In the genomic region with DNA sequence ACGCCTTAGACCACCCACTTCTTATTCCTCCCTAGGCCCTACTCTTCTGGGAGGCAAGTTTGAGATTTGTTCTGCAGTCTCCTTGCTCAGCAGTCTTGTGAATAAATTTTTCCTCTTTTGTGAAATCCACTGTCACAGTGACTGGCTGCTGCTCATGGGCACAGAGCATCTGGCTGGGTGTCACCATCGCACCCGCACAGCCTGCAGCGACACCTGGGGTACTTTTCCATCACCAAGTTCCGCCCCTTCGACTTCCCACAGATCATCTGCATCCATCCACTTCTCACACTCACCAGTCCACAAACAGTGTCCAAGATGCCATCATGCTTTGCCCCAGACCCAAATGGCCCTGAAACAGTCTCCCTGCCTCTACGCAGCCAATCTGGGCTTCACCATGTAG, we compare ENCODE assay signal across 14 cellular contexts. TPM values are rescaled to one million over a fixed set of nuclear protein-coding genes. Genes with fewer than 3 reads are reported as not detected.
DNase-seq lines count a peak whose midpoint lies in the region; ATAC-seq and TF ChIP-seq lines count a peak whose summit lies in the region.
"Had no signal": no experiment of that assay in that cellular context is flagged by ENCODE, and none has a peak within 500 bp of the region (broad histone marks: within the 10 kb centered on the region; RNA-seq: fewer than 3 reads in every experiment).

No MANE protein-coding gene starts in this region.

- H4K91ac ChIP-seq in IMR-90 (ENCODE audit: insufficient read depth, low read depth, low read length) = no peak overlapping the region

- in situ Hi-C loops in IMR-90 (cut with MboI; ENCODE audit: low sequenced_read_pairs) = no loop called here

- H3K9me3 Mint-ChIP-seq in nephron = no peaks in the 10 kb centered on the region
- H3K9me3 Mint-ChIP-seq: CD8-positive, alpha-beta memory T cell had no signal

- H2AFZ ChIP-seq in IMR-90 (replicated peaks; ENCODE audit: low read length, poor library complexity) = no peak overlapping the region
- H2AFZ ChIP-seq: GM23248 had no signal

- H2AK9ac ChIP-seq in IMR-90 (replicated peaks; ENCODE audit: low read depth, low read length, poor library complexity) = no peak overlapping the region

- H3K18ac ChIP-seq in IMR-90 (ENCODE audit: low read depth, low read length) = no peak overlapping the region

- no peaks in the 10 kb centered on the region for H3K36me3 ChIP-seq in IMR-90 (ENCODE audit: control insufficient read depth, insufficient read depth, low read length)
- H3K36me3 ChIP-seq: BLaER1 had no signal

- H3K4me1 Mint-ChIP-seq in T-helper 17 cell = peaks cover 33% of the 10 kb centered on the region
- peaks cover 25% of the 10 kb centered on the region for H3K4me1 Mint-ChIP-seq in nephron

- H3K23ac ChIP-seq in IMR-90 (ENCODE audit: low read depth, low read length) = no peak overlapping the region

- DNase-seq in NCI-H2171 treated with DMSO at 0.1 percent for 48 hours (lab: John Stamatoyannopoulos, UW) (peak; percentile 44), NCI-H2171 (lab: John Stamatoyannopoulos, UW) (no peak), IMR-90 (no peak), T-helper 17 cell (no peak), NCI-H345 (lab: John Stamatoyannopoulos, UW) (no peak), NCI-H82 treated with DMSO at 0.1 percent for 48 hours (lab: John Stamatoyannopoulos, UW; ENCODE audit: unreplicated experiment) (no peak)
- DNase-seq: Caco-2; CD8-positive, alpha-beta memory T cell; GM23248; H9 had no signal

- peaks cover 4 to 9% of the 10 kb centered on the region in 2 experiments; a peak in 1 of 4 replicates for H3K79me1 ChIP-seq in IMR-90 (ENCODE audit: low read depth in 1 of 2, low read length in 2 of 2)

- H3K9me1 ChIP-seq in IMR-90 (ENCODE audit: insufficient read depth, low read length) = peaks cover 11% of the 10 kb centered on the region

- H2BK15ac ChIP-seq in IMR-90 (ENCODE audit: low read depth, low read length) = no peak overlapping the region; the same call in 2 of the 3 replicates

- no TSS peak for BruUV-seq in IMR-90 (replicated peaks; lab: Mats Ljungman, UMichigan)

- H2BK20ac ChIP-seq in IMR-90 (ENCODE audit: low read depth, low read length) = no peak overlapping the region; the same call in 1 of the 2 replicates

- H3K4me1 ChIP-seq in IMR-90 (ENCODE audit: control insufficient read depth, insufficient read depth, low read length) = peaks cover 33% of the 10 kb centered on the region

- H3K4me3 Mint-ChIP-seq in T-helper 17 cell (no peak overlapping the region), nephron (no peak overlapping the region)
- H3K4me3 Mint-ChIP-seq: H9 had no signal

- TF ChIP-seq POLR2A in IMR-90 (IDR thresholded peaks at IDR 0.05; ENCODE audit: low read depth, low read length) = no peak

- peak overlapping the region; percentile 65 for H2AK5ac ChIP-seq in IMR-90 (ENCODE audit: low read depth, low read length)

- no peak overlapping the region for H3K4me3 ChIP-seq in IMR-90 (ENCODE audit: insufficient read depth, low read depth, low read length)
- H3K4me3 ChIP-seq: BLaER1, GM23248 had no signal

- no peak overlapping the region for H2BK5ac ChIP-seq in IMR-90 (ENCODE audit: low read depth, low read length, poor library complexity, severe bottlenecking)

- no peak overlapping the region for H4K5ac ChIP-seq in IMR-90 (ENCODE audit: low read depth, low read length)

- dilution Hi-C loops in IMR-90 (cut with HindIII; ENCODE audit: low sequenced_read_pairs, unreplicated experiment) = no loop called here

- H3K27me3 Mint-ChIP-seq in T-helper 17 cell (no peaks in the 10 kb centered on the region), nephron (ENCODE audit: low read depth) (no peaks in the 10 kb centered on the region)
- H3K27me3 Mint-ChIP-seq: CD8-positive, alpha-beta memory T cell had no signal

- no peak overlapping the region; the same call in 1 of the 2 replicates for H2BK120ac ChIP-seq in IMR-90 (ENCODE audit: low read depth, low read length)

- H3K9ac ChIP-seq in IMR-90 (ENCODE audit: low read depth, low read length) = no peak overlapping the region
- H3K9ac ChIP-seq: BLaER1, GM23248 had no signal

- peaks cover 5% of the 10 kb centered on the region for H3K36me3 Mint-ChIP-seq in T-helper 17 cell (ENCODE audit: low read depth)
- no peaks in the 10 kb centered on the region for H3K36me3 Mint-ChIP-seq in nephron (ENCODE audit: low read depth)

- no peaks in the 10 kb centered on the region for H3K9me3 ChIP-seq in IMR-90 (ENCODE audit: control insufficient read depth, insufficient read depth, low read length)
- H3K9me3 ChIP-seq in T-helper 17 cell (ENCODE audit: control insufficient read depth, low read length, poor library complexity, severe bottlenecking) = no peaks in the 10 kb centered on the region
- H3K9me3 ChIP-seq: BLaER1 had no signal

- ATAC-seq in IMR-90 (ENCODE audit: low read depth) (no peak), T-helper 17 cell (no peak), GM21717 (IDR thresholded peaks at IDR 0.05; ENCODE audit: unreplicated experiment) (no peak)

- TF ChIP-seq RAD21 in IMR-90 (IDR thresholded peaks at IDR 0.05; ENCODE audit: low read length) = no peak

- 94% methylated on average over 3 of the region's 7 CpGs; no CpG with 5 or more reads in 1 of the 2 experiments for WGBS in IMR-90 (ENCODE audit: extremely low coverage in 2 of 2, insufficient read length in 1 of 2), 2 experiments

- CTCF ChIA-PET in IMR-90 (lab: Yijun Ruan, JAX) = no interaction called here

- intact Hi-C loops in IMR-90 (cut with micrococcal nuclease) = no loop called here

- no peak overlapping the region for H4K8ac ChIP-seq in IMR-90 (ENCODE audit: low read depth in 2 of 2, low read length in 2 of 2)

- H3K56ac ChIP-seq in IMR-90 (ENCODE audit: extremely low read depth, insufficient read depth, low read length) = no peak overlapping the region

- H3K14ac ChIP-seq in IMR-90 (replicated peaks; ENCODE audit: low read depth, low read length) = no peak overlapping the region; the same call in 1 of the 2 replicates

- no peak overlapping the region for H3K4ac ChIP-seq in IMR-90 (ENCODE audit: low read depth, low read length)

- no peaks in the 10 kb centered on the region for H3K27me3 ChIP-seq in IMR-90 (ENCODE audit: control insufficient read depth, insufficient read depth, low read length)
- H3K27me3 ChIP-seq: BLaER1 had no signal

- no peak overlapping the region for H3K27ac ChIP-seq in IMR-90 (ENCODE audit: insufficient read depth, low read length)
- H3K27ac ChIP-seq: 22Rv1, BLaER1, GM23248 had no signal

- H3K27ac Mint-ChIP-seq in T-helper 17 cell (peak overlapping the region; percentile 47), nephron (peak overlapping the region in 2 of 3 experiments; percentile 16 to 21)

- H3K4me2 ChIP-seq in IMR-90 (ENCODE audit: low read depth, low read length) = no peak overlapping the region
- H3K4me2 ChIP-seq: BLaER1 had no signal

- peaks cover 4% of the 10 kb centered on the region; the same call in 1 of the 2 replicates for H4K20me1 ChIP-seq in IMR-90 (ENCODE audit: insufficient read depth, low read length)
- H4K20me1 ChIP-seq: BLaER1 had no signal

- POLR2A ChIA-PET in IMR-90 (lab: Charles Lee; ENCODE audit: unreplicated experiment) = no interaction called here

- TF ChIP-seq CTCF in IMR-90 (conservative IDR thresholded peaks at IDR 0.05; ENCODE audit: low read depth, low read length) (no peak), nephron (IDR thresholded peaks at IDR 0.05; ENCODE audit: unreplicated experiment in 3 of 3) (no peak)

TF ChIP-seq in IMR-90, 13 proteins besides CTCF, POLR2A, EP300 and RAD21:
- no peak for TF ChIP-seq NFE2L2 (IDR thresholded peaks at IDR 0.05; ENCODE audit: low read depth, low read length)
- no peak for TF ChIP-seq CEBPB (IDR thresholded peaks at IDR 0.05; ENCODE audit: low read depth, low read length)
- no peak for TF ChIP-seq BHLHE40 (IDR thresholded peaks at IDR 0.05; ENCODE audit: low read depth, low read length)
- TF ChIP-seq RFX5 (IDR thresholded peaks at IDR 0.05; ENCODE audit: low read depth, low read length) = no peak
- no peak for TF ChIP-seq CHD1 (IDR thresholded peaks at IDR 0.05; ENCODE audit: low read depth, low read length)
- TF ChIP-seq MXI1 (IDR thresholded peaks at IDR 0.05; ENCODE audit: borderline replicate concordance, low read depth, low read length) = no peak
- TF ChIP-seq, protein P1, sequence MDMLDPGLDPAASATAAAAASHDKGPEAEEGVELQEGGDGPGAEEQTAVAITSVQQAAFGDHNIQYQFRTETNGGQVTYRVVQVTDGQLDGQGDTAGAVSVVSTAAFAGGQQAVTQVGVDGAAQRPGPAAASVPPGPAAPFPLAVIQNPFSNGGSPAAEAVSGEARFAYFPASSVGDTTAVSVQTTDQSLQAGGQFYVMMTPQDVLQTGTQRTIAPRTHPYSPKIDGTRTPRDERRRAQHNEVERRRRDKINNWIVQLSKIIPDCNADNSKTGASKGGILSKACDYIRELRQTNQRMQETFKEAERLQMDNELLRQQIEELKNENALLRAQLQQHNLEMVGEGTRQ (IDR thresholded peaks at IDR 0.05; ENCODE audit: low read depth, low read length) = no peak
- TF ChIP-seq SMC3 (IDR thresholded peaks at IDR 0.05; ENCODE audit: low read depth, low read length) = no peak
- TF ChIP-seq FOS (IDR thresholded peaks at IDR 0.05; ENCODE audit: low read depth, low read length) = no peak
- TF ChIP-seq, protein P2, sequence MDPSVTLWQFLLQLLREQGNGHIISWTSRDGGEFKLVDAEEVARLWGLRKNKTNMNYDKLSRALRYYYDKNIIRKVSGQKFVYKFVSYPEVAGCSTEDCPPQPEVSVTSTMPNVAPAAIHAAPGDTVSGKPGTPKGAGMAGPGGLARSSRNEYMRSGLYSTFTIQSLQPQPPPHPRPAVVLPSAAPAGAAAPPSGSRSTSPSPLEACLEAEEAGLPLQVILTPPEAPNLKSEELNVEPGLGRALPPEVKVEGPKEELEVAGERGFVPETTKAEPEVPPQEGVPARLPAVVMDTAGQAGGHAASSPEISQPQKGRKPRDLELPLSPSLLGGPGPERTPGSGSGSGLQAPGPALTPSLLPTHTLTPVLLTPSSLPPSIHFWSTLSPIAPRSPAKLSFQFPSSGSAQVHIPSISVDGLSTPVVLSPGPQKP (IDR thresholded peaks at IDR 0.05; ENCODE audit: borderline replicate concordance, low read depth, low read length) = no peak
- no peak for TF ChIP-seq RCOR1 (IDR thresholded peaks at IDR 0.05; ENCODE audit: insufficient replicate concordance, low read length)

RNA-seq across cellular contexts. Expression of a gene that starts 36.4 kb away (rescaled TPM):
- total RNA-seq in IMR-90 (2012; rRNA removed) (48.2 and 60.3 TPM in 2 replicates), T-helper 17 cell (10 to 100 TPM; 17.6 to 26.7 TPM)
- polyA plus RNA-seq in IMR-90 (2012; rRNA removed) = 73.1 and 80.9 TPM in 2 replicates
- polyA plus RNA-seq in IMR-90 (2012; cell fraction: cytosol; rRNA removed) = 67.3 and 67.7 TPM in 2 replicates
- polyA plus RNA-seq in IMR-90 (2012; cell fraction: nucleus; rRNA removed; ENCODE audit: low replicate concordance) = 116 and 173 TPM in 2 replicates
